26 cellular contexts compared by ENCODE assay signal in genomic region chr3:168647582-168647981, GRCh38.
"Had no signal": no experiment of that assay in that cellular context is flagged by ENCODE, and none has a peak within 500 bp of the region (broad histone marks: within the 10 kb centered on the region; RNA-seq: fewer than 3 reads in every experiment).

No MANE protein-coding gene starts in this region.

- H3K4me1 Mint-ChIP-seq: activated B cell treated with CpG ODN at 0.5 μM for 24 hours; activated CD4-positive, alpha-beta T cell treated with anti-CD3 and anti-CD28 coated beads, Interleukin-2, amount 10 ng/mL, durations not matched to agents 24 days and 14 days; activated naive CD8-positive, alpha-beta T cell treated with anti-CD3 and anti-CD28 coated beads, Interleukin-2, amount 50 U/mL, for 24 hours; brain; T-cell had no signal

- H3K9me3 Mint-ChIP-seq: activated B cell treated with CpG ODN at 0.5 μM for 24 hours; activated CD4-positive, alpha-beta T cell treated with anti-CD3 and anti-CD28 coated beads, Interleukin-2, amount 10 ng/mL, durations not matched to agents 24 days and 14 days; activated naive CD4-positive, alpha-beta T cell treated with anti-CD3 and anti-CD28 coated beads, Interleukin-2, amount 50 U/mL, for 72 hours; activated naive CD8-positive, alpha-beta T cell treated with anti-CD3 and anti-CD28 coated beads, Interleukin-2, amount 50 U/mL, for 24 hours; brain had no signal

- H3K9ac ChIP-seq: KMS-11 had no signal

- H3K27ac ChIP-seq: cardiac muscle cell, KMS-11, SK-N-MC had no signal

- H3K27me3 ChIP-seq: cardiac muscle cell had no signal

- H3K4me3 Mint-ChIP-seq: activated B cell treated with CpG ODN at 0.5 μM for 24 hours; activated CD4-positive, alpha-beta memory T cell treated with anti-CD3 and anti-CD28 coated beads for 36 hours; activated CD4-positive, alpha-beta T cell treated with anti-CD3 and anti-CD28 coated beads, Interleukin-2, amount 10 ng/mL, durations not matched to agents 24 days and 14 days; activated naive CD8-positive, alpha-beta T cell treated with anti-CD3 and anti-CD28 coated beads, Interleukin-2, amount 50 U/mL, for 24 hours; activated T-cell treated with anti-CD3 and anti-CD28 coated beads, Interleukin-2, amount 50 U/mL, for 4 hours; brain; T-cell had no signal

- H3K36me3 Mint-ChIP-seq: activated CD4-positive, alpha-beta memory T cell treated with anti-CD3 and anti-CD28 coated beads for 36 hours; activated naive CD4-positive, alpha-beta T cell treated with anti-CD3 and anti-CD28 coated beads, Interleukin-2, amount 50 U/mL, for 72 hours; brain; T-cell had no signal

- H3K27ac Mint-ChIP-seq: activated B cell treated with CpG ODN at 0.5 μM for 24 hours; activated CD4-positive, alpha-beta memory T cell treated with anti-CD3 and anti-CD28 coated beads for 36 hours; activated CD4-positive, alpha-beta T cell treated with anti-CD3 and anti-CD28 coated beads, Interleukin-2, amount 10 ng/mL, durations not matched to agents 24 days and 14 days; activated naive CD4-positive, alpha-beta T cell treated with anti-CD3 and anti-CD28 coated beads, Interleukin-2, amount 50 U/mL, for 72 hours; activated naive CD8-positive, alpha-beta T cell treated with anti-CD3 and anti-CD28 coated beads, Interleukin-2, amount 50 U/mL, for 24 hours; brain; T-cell had no signal

- H3K27me3 Mint-ChIP-seq: activated B cell treated with CpG ODN at 0.5 μM for 24 hours; activated CD4-positive, alpha-beta memory T cell treated with anti-CD3 and anti-CD28 coated beads for 36 hours; activated CD4-positive, alpha-beta T cell treated with anti-CD3 and anti-CD28 coated beads, Interleukin-2, amount 10 ng/mL, durations not matched to agents 24 days and 14 days; activated naive CD8-positive, alpha-beta T cell treated with anti-CD3 and anti-CD28 coated beads, Interleukin-2, amount 50 U/mL, for 24 hours; brain; T-cell had no signal

- ATAC-seq: activated naive CD4-positive, alpha-beta T cell treated with anti-CD3 and anti-CD28 coated beads, Interleukin-2, amount 50 U/mL, for 72 hours; activated naive CD8-positive, alpha-beta T cell treated with anti-CD3 and anti-CD28 coated beads, Interleukin-2, amount 50 U/mL, for 24 hours; activated T-cell treated with anti-CD3 and anti-CD28 coated beads, Interleukin-2, amount 50 U/mL, for 4 hours; T-cell had no signal

- H3K4me3 ChIP-seq: cardiac muscle cell, SK-N-MC had no signal

- H3K4me2 ChIP-seq: KMS-11 had no signal

- DNase-seq: activated B cell treated with CpG ODN at 0.5 μM for 24 hours; activated CD4-positive, alpha-beta memory T cell treated with anti-CD3 and anti-CD28 coated beads for 36 hours; activated CD4-positive, alpha-beta T cell treated with anti-CD3 and anti-CD28 coated beads for 1 hour; activated CD4-positive, alpha-beta T cell treated with anti-CD3 and anti-CD28 coated beads, Interleukin-2, amount 10 ng/mL, durations not matched to agents 24 days and 14 days; activated CD8-positive, alpha-beta memory T cell treated with anti-CD3 and anti-CD28 coated beads for 24 hours; activated effector memory CD4-positive, alpha-beta T cell treated with anti-CD3 and anti-CD28 coated beads, Interleukin-2, amount 50 U/mL, for 16 hours; activated naive CD4-positive, alpha-beta T cell treated with Interleukin-2 at 50 U/mL for 16 hours; activated naive CD8-positive, alpha-beta T cell treated with anti-CD3 and anti-CD28 coated beads, Interleukin-2, amount 50 U/mL, for 24 hours; activated T-cell treated with anti-CD3 and anti-CD28 coated beads, Interleukin-2, amount 50 U/mL, for 4 hours; amygdala; NCI-H1092; NCI-H1417; NCI-H1694; NCI-H2029; NCI-H2107; NCI-H2171 treated with DMSO at 0.1 percent for 48 hours; NCI-H226; NCI-H526 treated with DMSO at 0.1 percent for 48 hours; T-cell; T-helper 2 cell; T1000 had no signal
